In the genomic region with DNA sequence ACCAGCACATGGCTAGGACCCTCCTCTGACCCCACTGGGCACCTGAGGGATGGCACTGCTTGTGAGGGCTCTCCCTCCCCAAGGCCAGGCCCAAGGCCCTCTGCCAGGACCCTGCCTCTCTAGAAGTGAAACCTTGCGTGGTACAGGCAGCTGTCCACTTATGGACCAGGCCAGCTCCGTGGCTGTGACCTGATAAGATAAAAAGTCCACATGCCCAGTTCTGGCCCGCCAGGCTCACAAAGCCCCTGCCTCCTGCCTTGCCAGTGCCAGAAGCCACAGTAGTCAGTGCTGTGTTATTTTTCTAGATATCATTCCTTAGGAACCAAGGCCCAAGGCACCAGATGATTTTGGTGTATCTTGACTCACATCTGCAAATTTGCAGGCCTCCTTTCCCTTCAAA, we compare ENCODE assay signal across 1 cellular context.
TF ChIP-seq lines count a peak whose summit lies in the region.

No MANE protein-coding gene starts in this region.

TF ChIP-seq in IMR-90, 13 proteins besides CTCF, POLR2A, EP300 and RAD21:
- TF ChIP-seq RCOR1 (IDR thresholded peaks at IDR 0.05; ENCODE audit: insufficient replicate concordance, low read length), result no peak
- TF ChIP-seq CEBPB (IDR thresholded peaks at IDR 0.05; ENCODE audit: low read depth, low read length), result no peak
- TF ChIP-seq, protein P1, sequence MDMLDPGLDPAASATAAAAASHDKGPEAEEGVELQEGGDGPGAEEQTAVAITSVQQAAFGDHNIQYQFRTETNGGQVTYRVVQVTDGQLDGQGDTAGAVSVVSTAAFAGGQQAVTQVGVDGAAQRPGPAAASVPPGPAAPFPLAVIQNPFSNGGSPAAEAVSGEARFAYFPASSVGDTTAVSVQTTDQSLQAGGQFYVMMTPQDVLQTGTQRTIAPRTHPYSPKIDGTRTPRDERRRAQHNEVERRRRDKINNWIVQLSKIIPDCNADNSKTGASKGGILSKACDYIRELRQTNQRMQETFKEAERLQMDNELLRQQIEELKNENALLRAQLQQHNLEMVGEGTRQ (IDR thresholded peaks at IDR 0.05; ENCODE audit: low read depth, low read length), result no peak
- TF ChIP-seq, protein P2, sequence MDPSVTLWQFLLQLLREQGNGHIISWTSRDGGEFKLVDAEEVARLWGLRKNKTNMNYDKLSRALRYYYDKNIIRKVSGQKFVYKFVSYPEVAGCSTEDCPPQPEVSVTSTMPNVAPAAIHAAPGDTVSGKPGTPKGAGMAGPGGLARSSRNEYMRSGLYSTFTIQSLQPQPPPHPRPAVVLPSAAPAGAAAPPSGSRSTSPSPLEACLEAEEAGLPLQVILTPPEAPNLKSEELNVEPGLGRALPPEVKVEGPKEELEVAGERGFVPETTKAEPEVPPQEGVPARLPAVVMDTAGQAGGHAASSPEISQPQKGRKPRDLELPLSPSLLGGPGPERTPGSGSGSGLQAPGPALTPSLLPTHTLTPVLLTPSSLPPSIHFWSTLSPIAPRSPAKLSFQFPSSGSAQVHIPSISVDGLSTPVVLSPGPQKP (IDR thresholded peaks at IDR 0.05; ENCODE audit: borderline replicate concordance, low read depth, low read length), result no peak
- TF ChIP-seq MAFK (IDR thresholded peaks at IDR 0.05; ENCODE audit: low read depth, low read length), result no peak
- TF ChIP-seq BHLHE40 (IDR thresholded peaks at IDR 0.05; ENCODE audit: low read depth, low read length), result no peak
- TF ChIP-seq MXI1 (IDR thresholded peaks at IDR 0.05; ENCODE audit: borderline replicate concordance, low read depth, low read length), result no peak
- no peak for TF ChIP-seq RFX5 (IDR thresholded peaks at IDR 0.05; ENCODE audit: low read depth, low read length)
- TF ChIP-seq SMC3 (IDR thresholded peaks at IDR 0.05; ENCODE audit: low read depth, low read length), result no peak
- no peak for TF ChIP-seq NFE2L2 (IDR thresholded peaks at IDR 0.05; ENCODE audit: low read depth, low read length)
- no peak for TF ChIP-seq FOS (IDR thresholded peaks at IDR 0.05; ENCODE audit: low read depth, low read length)
- TF ChIP-seq MAZ (IDR thresholded peaks at IDR 0.05; ENCODE audit: borderline replicate concordance, low read depth, low read length), result no peak
- TF ChIP-seq CHD1 (IDR thresholded peaks at IDR 0.05; ENCODE audit: low read depth, low read length), result no peak
